ENCODE assay signal across 15 cellular contexts in genomic region chr18:60266558-60266957, GRCh38.
DNase-seq lines count a peak whose midpoint lies in the region; ATAC-seq and TF ChIP-seq lines count a peak whose summit lies in the region.
"Had no signal": no experiment of that assay in that cellular context is flagged by ENCODE, and none has a peak within 500 bp of the region (broad histone marks: within the 10 kb centered on the region; RNA-seq: fewer than 3 reads in every experiment).

No MANE protein-coding gene starts in this region.

- ATAC-seq in GM18909 (IDR thresholded peaks at IDR 0.05; ENCODE audit: poor library complexity, unreplicated experiment) (no peak), HG02678 (IDR thresholded peaks at IDR 0.05; ENCODE audit: unreplicated experiment) (no peak)
- ATAC-seq: GM12878, GM23338, HepG2 had no signal

- H4K8ac ChIP-seq in mesenchymal stem cell (ENCODE audit: low read length): no peak overlapping the region

- no peak for TF ChIP-seq EP300 in SK-N-SH (IDR thresholded peaks at IDR 0.05; ENCODE audit: borderline replicate concordance in 1 of 2, low read depth in 1 of 2, low read length in 1 of 2)

- H3K4me3 ChIP-seq in GM23248 (no peak overlapping the region), SK-N-SH (ENCODE audit: low read depth in 2 of 2, low read length in 1 of 2) (no peak overlapping the region), mesenchymal stem cell (ENCODE audit: insufficient read depth in 1 of 2, low read depth in 1 of 2, low read length in 2 of 2) (no peak overlapping the region), A673 (ENCODE audit: low read depth, low read length, poor library complexity, severe bottlenecking) (no peak overlapping the region)
- H3K4me3 ChIP-seq: BLaER1 treated with 17β-estradiol and CSF1 and Interleukin-3, amounts not matched to agents 10 nM and 100 nM; GM12878; GM23338 had no signal

- H4K91ac ChIP-seq in mesenchymal stem cell (ENCODE audit: low read length): no peak overlapping the region

- H3K4me2 ChIP-seq in GM23248 (ENCODE audit: unreplicated experiment) (no peak overlapping the region), SK-N-SH (no peak overlapping the region), mesenchymal stem cell (ENCODE audit: low read length, poor library complexity, severe bottlenecking) (no peak overlapping the region)
- H3K4me2 ChIP-seq: BLaER1 treated with 17β-estradiol and CSF1 and Interleukin-3, amounts not matched to agents 10 nM and 100 nM; GM23338 had no signal

- H3F3A ChIP-seq in GM23248 (ENCODE audit: insufficient read depth) (no peaks in the 10 kb centered on the region), SK-N-SH (replicated peaks; ENCODE audit: insufficient read depth) (no peaks in the 10 kb centered on the region)

- no peak overlapping the region for H3K27ac ChIP-seq in GM23248
- H3K27ac ChIP-seq in SK-N-SH (ENCODE audit: low read depth in 2 of 2, low read length in 1 of 2): no peak overlapping the region
- H3K27ac ChIP-seq in mesenchymal stem cell (ENCODE audit: low read length, poor library complexity, severe bottlenecking): no peak overlapping the region
- no peak overlapping the region for H3K27ac ChIP-seq in A673 (ENCODE audit: low read depth, low read length, poor library complexity, severe bottlenecking)
- H3K27ac ChIP-seq: BLaER1 treated with 17β-estradiol and CSF1 and Interleukin-3, amounts not matched to agents 10 nM and 100 nM had no signal

- intact Hi-C loops in A673 (cut with micrococcal nuclease; ENCODE audit: unreplicated experiment): no loop called here

- H3K9me3 ChIP-seq in GM23248 (ENCODE audit: low read depth) (no peaks in the 10 kb centered on the region), SK-N-SH (no peaks in the 10 kb centered on the region), mesenchymal stem cell (ENCODE audit: control insufficient read depth, low read length) (peaks cover 4% of the 10 kb centered on the region), A673 (ENCODE audit: low read depth, low read length, poor library complexity, severe bottlenecking) (no peaks in the 10 kb centered on the region)

- TF ChIP-seq CTCF in SK-N-SH (IDR thresholded peaks at IDR 0.05) (no peak), A673 (conservative IDR thresholded peaks at IDR 0.05; ENCODE audit: low read depth, low read length) (no peak)

- in situ Hi-C loops in GM23248 (cut with MboI): no loop called here

- no peaks in the 10 kb centered on the region for H3K27me3 ChIP-seq in GM23248 (replicated peaks; ENCODE audit: insufficient read depth)
- no peaks in the 10 kb centered on the region for H3K27me3 ChIP-seq in SK-N-SH (ENCODE audit: insufficient read depth)
- H3K27me3 ChIP-seq in mesenchymal stem cell (ENCODE audit: control insufficient read depth in 1 of 2, insufficient read depth in 1 of 2, low read length in 2 of 2): no peaks in the 10 kb centered on the region
- no peaks in the 10 kb centered on the region for H3K27me3 ChIP-seq in A673 (replicated peaks; ENCODE audit: insufficient read depth, low read depth, low read length, poor library complexity)
- H3K27me3 ChIP-seq: BLaER1 treated with 17β-estradiol and CSF1 and Interleukin-3, amounts not matched to agents 10 nM and 100 nM had no signal

- H2BK12ac ChIP-seq in mesenchymal stem cell (ENCODE audit: low read length in 2 of 2): no peak overlapping the region

- CTCF ChIA-PET in SK-N-SH (lab: Yijun Ruan, JAX) (no interaction called here), A673 (lab: Charles Lee) (no interaction called here)

- no peak overlapping the region for H3K9ac ChIP-seq in GM23248
- no peak overlapping the region for H3K9ac ChIP-seq in SK-N-SH
- H3K9ac ChIP-seq in mesenchymal stem cell (ENCODE audit: low read length): no peak overlapping the region
- H3K9ac ChIP-seq: BLaER1 treated with 17β-estradiol and CSF1 and Interleukin-3, amounts not matched to agents 10 nM and 100 nM had no signal

- no TSS peak for BruUV-seq in A673 (replicated peaks; lab: Mats Ljungman, UMichigan)

- peak overlapping the region in 1 of 2 experiments; percentile 34 for H3K18ac ChIP-seq in mesenchymal stem cell (ENCODE audit: low read depth in 1 of 2, low read length in 2 of 2)

- no peak overlapping the region for H2BK120ac ChIP-seq in mesenchymal stem cell (ENCODE audit: low read depth, low read length)

- no peaks in the 10 kb centered on the region for H3K36me3 ChIP-seq in GM23248 (ENCODE audit: low read depth)
- no peaks in the 10 kb centered on the region for H3K36me3 ChIP-seq in SK-N-SH (replicated peaks in 1 of 2; ENCODE audit: control insufficient read depth in 1 of 2, insufficient read depth in 2 of 2, low read length in 1 of 2)
- H3K36me3 ChIP-seq in mesenchymal stem cell (ENCODE audit: control insufficient read depth in 1 of 2, insufficient read depth in 2 of 2, low read depth in 1 of 2, low read length in 2 of 2): no peaks in the 10 kb centered on the region
- no peaks in the 10 kb centered on the region for H3K36me3 ChIP-seq in A673 (ENCODE audit: insufficient read depth, low read length, poor library complexity, severe bottlenecking)
- H3K36me3 ChIP-seq: BLaER1 treated with 17β-estradiol and CSF1 and Interleukin-3, amounts not matched to agents 10 nM and 100 nM had no signal

- H3K79me1 ChIP-seq in mesenchymal stem cell (replicated peaks; ENCODE audit: low read length, poor library complexity, severe bottlenecking): no peaks in the 10 kb centered on the region

- H3K23ac ChIP-seq in mesenchymal stem cell (ENCODE audit: low read length in 2 of 2): no peak overlapping the region

- H3K4ac ChIP-seq in mesenchymal stem cell (ENCODE audit: low read depth in 1 of 2, low read length in 2 of 2): no peak overlapping the region

- POLR2A ChIA-PET in SK-N-SH (lab: Yijun Ruan, JAX) (no interaction called here), A673 (lab: Charles Lee; ENCODE audit: low non-redundant PET) (no interaction called here)

- H2AFZ ChIP-seq in GM23248: 0 out of 2 replicates have a peak overlapping the region, but pooled peaks have one; percentile 39
- no peak overlapping the region for H2AFZ ChIP-seq in SK-N-SH (ENCODE audit: low read depth)
- no peak overlapping the region for H2AFZ ChIP-seq in mesenchymal stem cell (ENCODE audit: low read depth, low read length)
- H2AFZ ChIP-seq: GM23338 had no signal

- no peaks in the 10 kb centered on the region for H3K4me1 ChIP-seq in GM23248 (ENCODE audit: insufficient read depth)
- no peaks in the 10 kb centered on the region for H3K4me1 ChIP-seq in SK-N-SH (ENCODE audit: control insufficient read depth in 1 of 2, insufficient read depth in 2 of 2, low read depth in 1 of 2, low read length in 1 of 2)
- H3K4me1 ChIP-seq in mesenchymal stem cell (ENCODE audit: control insufficient read depth, insufficient read depth, low read depth, low read length): no peaks in the 10 kb centered on the region
- H3K4me1 ChIP-seq in A673 (ENCODE audit: insufficient read depth, low read length, poor library complexity, severe bottlenecking): peaks cover 5% of the 10 kb centered on the region
- H3K4me1 ChIP-seq: BLaER1 treated with 17β-estradiol and CSF1 and Interleukin-3, amounts not matched to agents 10 nM and 100 nM had no signal

- no peaks in the 10 kb centered on the region for H4K20me1 ChIP-seq in GM23248 (ENCODE audit: insufficient read depth)
- no peaks in the 10 kb centered on the region for H4K20me1 ChIP-seq in SK-N-SH (ENCODE audit: insufficient read depth)
- H4K20me1 ChIP-seq: BLaER1 treated with 17β-estradiol and CSF1 and Interleukin-3, amounts not matched to agents 10 nM and 100 nM had no signal

- H2BK15ac ChIP-seq in mesenchymal stem cell (ENCODE audit: low read depth, poor library complexity, severe bottlenecking): no peak overlapping the region

- no peak for TF ChIP-seq RAD21 in SK-N-SH (IDR thresholded peaks at IDR 0.05; ENCODE audit: low read length)

- H3K9me2 ChIP-seq in GM23248 (ENCODE audit: insufficient read depth) (no peaks in the 10 kb centered on the region), SK-N-SH (no peaks in the 10 kb centered on the region)

- H2AK5ac ChIP-seq in mesenchymal stem cell (ENCODE audit: low read length, severe bottlenecking): no peak overlapping the region

- H2BK5ac ChIP-seq in mesenchymal stem cell (ENCODE audit: low read depth, low read length, poor library complexity, severe bottlenecking): no peak overlapping the region

- WGBS in GM23248 (ENCODE audit: low coverage in 1 of 2, low lambda C conversion rate in 2 of 2, missing lambda C conversion rate in 2 of 2), 2 experiments: 26 to 27% methylated on average over 5 of the region's 5 CpGs
- WGBS in SK-N-SH (ENCODE audit: low lambda C conversion rate): 86% methylated on average over 5 of the region's 5 CpGs
- 75% methylated on average over 3 of the region's 5 CpGs for WGBS in mesenchymal stem cell

- H3K79me2 ChIP-seq in GM23248 (ENCODE audit: insufficient read depth) (no peaks in the 10 kb centered on the region), SK-N-SH (ENCODE audit: insufficient read depth) (no peaks in the 10 kb centered on the region)

- no peak overlapping the region for H3K14ac ChIP-seq in mesenchymal stem cell (ENCODE audit: low read length in 2 of 2)

- no peak for DNase-seq in GM23248
- no peak for DNase-seq in SK-N-SH
- peak; percentile 25 for DNase-seq in mesenchymal stem cell
- DNase-seq in A673 (ENCODE audit: low spot score): no peak
- DNase-seq in H4 (ENCODE audit: low spot score): no peak
- DNase-seq: ACHN; CD4-positive, CD25-positive, alpha-beta regulatory T cell; DMS 273 treated with DMSO at 0.1 percent for 48 hours; H9 had no signal

TF ChIP-seq in SK-N-SH, 30 proteins besides CTCF, POLR2A, EP300 and RAD21 (continues in another document):
- TF ChIP-seq RFX5 (IDR thresholded peaks at IDR 0.05; ENCODE audit: low read length) (no peak), SIN3A (IDR thresholded peaks at IDR 0.05; ENCODE audit: borderline replicate concordance, low read depth, low read length) (no peak)
- TF ChIP-seq, protein P1, sequence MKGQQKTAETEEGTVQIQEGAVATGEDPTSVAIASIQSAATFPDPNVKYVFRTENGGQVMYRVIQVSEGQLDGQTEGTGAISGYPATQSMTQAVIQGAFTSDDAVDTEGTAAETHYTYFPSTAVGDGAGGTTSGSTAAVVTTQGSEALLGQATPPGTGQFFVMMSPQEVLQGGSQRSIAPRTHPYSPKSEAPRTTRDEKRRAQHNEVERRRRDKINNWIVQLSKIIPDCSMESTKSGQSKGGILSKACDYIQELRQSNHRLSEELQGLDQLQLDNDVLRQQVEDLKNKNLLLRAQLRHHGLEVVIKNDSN (IDR thresholded peaks at IDR 0.05; ENCODE audit: borderline replicate concordance, low read depth): no peak
- TF ChIP-seq, protein P2, sequence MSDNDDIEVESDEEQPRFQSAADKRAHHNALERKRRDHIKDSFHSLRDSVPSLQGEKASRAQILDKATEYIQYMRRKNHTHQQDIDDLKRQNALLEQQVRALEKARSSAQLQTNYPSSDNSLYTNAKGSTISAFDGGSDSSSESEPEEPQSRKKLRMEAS (IDR thresholded peaks at IDR 0.05; ENCODE audit: low read depth): no peak
